22 cellular contexts compared by ENCODE assay signal in genomic region chr2:231752056-231752455, GRCh38. TPM values are rescaled to one million over a fixed set of nuclear protein-coding genes. Genes with fewer than 3 reads are reported as not detected.
DNase-seq lines count a peak whose midpoint lies in the region; ATAC-seq and TF ChIP-seq lines count a peak whose summit lies in the region.
"Had no signal": no experiment of that assay in that cellular context is flagged by ENCODE, and none has a peak within 500 bp of the region (broad histone marks: within the 10 kb centered on the region; RNA-seq: fewer than 3 reads in every experiment).

No MANE protein-coding gene starts in this region.

- TF ChIP-seq RAD21 in IMR-90 (IDR thresholded peaks at IDR 0.05; ENCODE audit: low read length): no peak

- POLR2A ChIA-PET in IMR-90 (lab: Charles Lee; ENCODE audit: unreplicated experiment): no interaction called here

- H3K18ac ChIP-seq in IMR-90 (ENCODE audit: low read depth, low read length): no peak overlapping the region

- H3K27me3 ChIP-seq in IMR-90 (ENCODE audit: control insufficient read depth, insufficient read depth, low read length) (no peaks in the 10 kb centered on the region), MG63 (no peaks in the 10 kb centered on the region)
- H3K27me3 ChIP-seq: BE2C; BLaER1 treated with 17β-estradiol and CSF1 and Interleukin-3, amounts not matched to agents 10 nM and 100 nM had no signal

- no peak overlapping the region for H2BK15ac ChIP-seq in IMR-90 (ENCODE audit: low read depth, low read length)

- H3K4me1 ChIP-seq in IMR-90 (ENCODE audit: control insufficient read depth, insufficient read depth, low read length): no peaks in the 10 kb centered on the region
- H3K4me1 ChIP-seq: A549, BE2C had no signal

- dilution Hi-C loops in IMR-90 (cut with HindIII; ENCODE audit: low sequenced_read_pairs, unreplicated experiment): no loop called here

- WGBS in IMR-90 (ENCODE audit: extremely low coverage in 2 of 2, insufficient read length in 1 of 2), 2 experiments: no CpG with 5 or more reads among the region's 2 CpGs

- no peak overlapping the region for H2AK9ac ChIP-seq in IMR-90 (replicated peaks; ENCODE audit: low read depth, low read length, poor library complexity)

- no peak overlapping the region for H2AK5ac ChIP-seq in IMR-90 (ENCODE audit: low read depth, low read length)

- no peak overlapping the region for H2BK20ac ChIP-seq in IMR-90 (ENCODE audit: low read depth, low read length)

- H4K91ac ChIP-seq in IMR-90 (ENCODE audit: insufficient read depth, low read depth, low read length): no peak overlapping the region

- TF ChIP-seq POLR2A in IMR-90 (IDR thresholded peaks at IDR 0.05; ENCODE audit: low read depth, low read length): no peak

- H3K36me3 ChIP-seq in IMR-90 (ENCODE audit: control insufficient read depth, insufficient read depth, low read length): no peaks in the 10 kb centered on the region
- no peaks in the 10 kb centered on the region for H3K36me3 ChIP-seq in KOPT-K1 (ENCODE audit: insufficient read depth, low read length)
- H3K36me3 ChIP-seq in MG63: no peaks in the 10 kb centered on the region; the same call in 1 of the 2 replicates
- H3K36me3 ChIP-seq: BE2C had no signal

- no peaks in the 10 kb centered on the region for H4K20me1 ChIP-seq in IMR-90 (ENCODE audit: insufficient read depth, low read length)

- ATAC-seq in IMR-90 (ENCODE audit: low read depth) (0 out of 2 replicates have a peak, but pooled peaks have one; percentile 29), HG03196 (IDR thresholded peaks at IDR 0.05; ENCODE audit: unreplicated experiment) (no peak), GM21423 (IDR thresholded peaks at IDR 0.05; ENCODE audit: unreplicated experiment) (no peak)
- ATAC-seq: A549, GM23338, HCT116 had no signal

- no peak overlapping the region for H3K14ac ChIP-seq in IMR-90 (replicated peaks; ENCODE audit: low read depth, low read length)

- no peak overlapping the region for H2BK5ac ChIP-seq in IMR-90 (ENCODE audit: low read depth, low read length, poor library complexity, severe bottlenecking)

- no peak overlapping the region for H3K9ac ChIP-seq in IMR-90 (ENCODE audit: low read depth, low read length)
- H3K9ac ChIP-seq: BLaER1 treated with 17β-estradiol and CSF1 and Interleukin-3, amounts not matched to agents 10 nM and 100 nM had no signal

- H3K4me2 ChIP-seq in IMR-90 (ENCODE audit: low read depth, low read length): no peak overlapping the region
- H3K4me2 ChIP-seq: A549, GM23338 had no signal

- H3K23ac ChIP-seq in IMR-90 (ENCODE audit: low read depth, low read length): no peak overlapping the region

- in situ Hi-C loops in IMR-90 (cut with MboI; ENCODE audit: low sequenced_read_pairs): no loop called here
- in situ Hi-C loops in astrocyte of the spinal cord (cut with HindIII; ENCODE audit: low sequenced_read_pairs): no loop called here

- H4K5ac ChIP-seq in IMR-90 (ENCODE audit: low read depth, low read length): no peak overlapping the region

- CTCF ChIA-PET in IMR-90 (lab: Yijun Ruan, JAX): no interaction called here

- H4K8ac ChIP-seq in IMR-90 (ENCODE audit: low read depth in 2 of 2, low read length in 2 of 2): no peak overlapping the region

- no peak overlapping the region for H2AFZ ChIP-seq in IMR-90 (replicated peaks; ENCODE audit: low read length, poor library complexity)
- H2AFZ ChIP-seq: GM23338 had no signal

- no peak overlapping the region for H2BK120ac ChIP-seq in IMR-90 (ENCODE audit: low read depth, low read length)

- DNase-seq in IMR-90: no peak
- peak; percentile 3 for DNase-seq in astrocyte of the spinal cord (ENCODE audit: low read depth, low spot score)
- peak; percentile 33 for DNase-seq in myocyte (ENCODE audit: low read depth)
- DNase-seq in MG63: no peak
- no peak for DNase-seq in glomerular visceral epithelial cell (ENCODE audit: extremely low spot score)
- DNase-seq: 8988T; ACHN; AML-193; BE2C; CD4-positive, alpha-beta T cell; CD8-positive, alpha-beta memory T cell; DMS 273 treated with DMSO at 0.1 percent for 48 hours; DMS79; GF-D8; H9 had no signal

- BruUV-seq in IMR-90 (replicated peaks; lab: Mats Ljungman, UMichigan): no TSS peak

- TF ChIP-seq CTCF in IMR-90 (conservative IDR thresholded peaks at IDR 0.05; ENCODE audit: low read depth, low read length) (no peak), astrocyte of the spinal cord (IDR thresholded peaks at IDR 0.05; ENCODE audit: low read depth, low read length) (no peak)

- H3K56ac ChIP-seq in IMR-90 (ENCODE audit: extremely low read depth, insufficient read depth, low read length): no peak overlapping the region

- intact Hi-C loops in IMR-90 (cut with micrococcal nuclease): no loop called here

- no peak overlapping the region for H3K4me3 ChIP-seq in IMR-90 (ENCODE audit: insufficient read depth, low read depth, low read length)
- no peak overlapping the region for H3K4me3 ChIP-seq in astrocyte of the spinal cord (ENCODE audit: low read depth, low read length)
- no peak overlapping the region for H3K4me3 ChIP-seq in MG63
- H3K4me3 ChIP-seq: A549; BLaER1 treated with 17β-estradiol and CSF1 and Interleukin-3, amounts not matched to agents 10 nM and 100 nM; GM23338 had no signal

- no peak overlapping the region for H3K4ac ChIP-seq in IMR-90 (ENCODE audit: low read depth, low read length)

- H3K9me3 ChIP-seq in IMR-90 (ENCODE audit: control insufficient read depth, insufficient read depth, low read length) (no peaks in the 10 kb centered on the region), KOPT-K1 (ENCODE audit: insufficient read depth, low read length, poor library complexity, severe bottlenecking) (no peaks in the 10 kb centered on the region), MG63 (no peaks in the 10 kb centered on the region)
- H3K9me3 ChIP-seq: A549, BE2C had no signal

- H3K79me1 ChIP-seq in IMR-90 (ENCODE audit: low read depth in 1 of 2, low read length in 2 of 2): peaks cover 0 to 3% of the 10 kb centered on the region in 2 experiments; a peak in 1 of 4 replicates

- H3K9me1 ChIP-seq in IMR-90 (ENCODE audit: insufficient read depth, low read length): no peaks in the 10 kb centered on the region

- no peak overlapping the region for H3K27ac ChIP-seq in IMR-90 (ENCODE audit: insufficient read depth, low read length)
- H3K27ac ChIP-seq in KOPT-K1 (ENCODE audit: low read depth, low read length, poor library complexity, severe bottlenecking): peak overlapping the region; percentile 40
- H3K27ac ChIP-seq: A549; BLaER1 treated with 17β-estradiol and CSF1 and Interleukin-3, amounts not matched to agents 10 nM and 100 nM had no signal

TF ChIP-seq in IMR-90, 13 proteins besides CTCF, POLR2A, EP300 and RAD21:
- no peak for TF ChIP-seq SMC3 (IDR thresholded peaks at IDR 0.05; ENCODE audit: low read depth, low read length)
- no peak for TF ChIP-seq MAZ (IDR thresholded peaks at IDR 0.05; ENCODE audit: borderline replicate concordance, low read depth, low read length)
- no peak for TF ChIP-seq NFE2L2 (IDR thresholded peaks at IDR 0.05; ENCODE audit: low read depth, low read length)
- no peak for TF ChIP-seq ELK1 (IDR thresholded peaks at IDR 0.05; ENCODE audit: borderline replicate concordance, low read depth, low read length)
- TF ChIP-seq MAFK (IDR thresholded peaks at IDR 0.05; ENCODE audit: low read depth, low read length): no peak

RNA-seq across cellular contexts. Expression of gene PDE6D, which starts 29.0 kb away (rescaled TPM):
- total RNA-seq in IMR-90 (2012; rRNA removed) (13.6 and 13.8 TPM in 2 replicates), myocyte (22.2 and 27.4 TPM in 2 replicates)
- 24.3 and 24.7 TPM in 2 replicates for polyA plus RNA-seq in IMR-90 (2012; rRNA removed)
- polyA plus RNA-seq in IMR-90 (2012; cell fraction: cytosol; rRNA removed): 18.6 and 19.9 TPM in 2 replicates
- 4.8 and 13.5 TPM in 2 replicates for polyA plus RNA-seq in IMR-90 (2012; cell fraction: nucleus; rRNA removed; ENCODE audit: low replicate concordance)
- 22.3 TPM for polyA plus RNA-seq in myocyte (2012)
- 29.7 and 35.9 TPM in 2 replicates for total RNA-seq in MG63 (2014; rRNA removed; shearing (Covaris generic); ENCODE audit: low replicate concordance)

RNA-seq across cellular contexts. Expression of gene COPS7B, which starts 34.2 kb away (rescaled TPM):
- total RNA-seq in IMR-90 (2012; rRNA removed) (22.2 and 23.1 TPM in 2 replicates), myocyte (21.4 and 26.5 TPM in 2 replicates)
- polyA plus RNA-seq in IMR-90 (2012; rRNA removed): 52.8 and 54.1 TPM in 2 replicates
- polyA plus RNA-seq in IMR-90 (2012; cell fraction: cytosol; rRNA removed): 34.2 and 39.9 TPM in 2 replicates
- 148 and 204 TPM in 2 replicates for polyA plus RNA-seq in IMR-90 (2012; cell fraction: nucleus; rRNA removed; ENCODE audit: low replicate concordance)
- 40.8 TPM for polyA plus RNA-seq in myocyte (2012)
- total RNA-seq in MG63 (2014; rRNA removed; shearing (Covaris generic); ENCODE audit: low replicate concordance): 40.6 and 56.4 TPM in 2 replicates

RNA-seq across cellular contexts. Expression of gene PTMA, which starts 43.7 kb away (rescaled TPM):
- total RNA-seq in IMR-90 (2012; rRNA removed) (380 and 776 TPM in 2 replicates), myocyte (274 and 313 TPM in 2 replicates)
- 647 and 742 TPM in 2 replicates for polyA plus RNA-seq in IMR-90 (2012; rRNA removed)
- polyA plus RNA-seq in IMR-90 (2012; cell fraction: cytosol; rRNA removed): 585 and 1,669 TPM in 2 replicates
- 208 and 388 TPM in 2 replicates for polyA plus RNA-seq in IMR-90 (2012; cell fraction: nucleus; rRNA removed; ENCODE audit: low replicate concordance)
- polyA plus RNA-seq in myocyte (2012): 210 TPM
- 1,493 and 1,533 TPM in 2 replicates for total RNA-seq in MG63 (2014; rRNA removed; shearing (Covaris generic); ENCODE audit: low replicate concordance)

Comparison
In these comparisons a context has a peak if more than half of its experiments do, and no peak if none do; other contexts are left out.
1. DNase-seq: peak in astrocyte of the spinal cord (single experiment) and myocyte (single experiment); none in IMR-90 (single experiment), MG63 (single experiment) and glomerular visceral epithelial cell (single experiment).